35 cellular contexts compared by ENCODE assay signal in genomic region chr5:86403190-86403589, GRCh38.
"Had no signal": no experiment of that assay in that cellular context is flagged by ENCODE, and none has a peak within 500 bp of the region (broad histone marks: within the 10 kb centered on the region; RNA-seq: fewer than 3 reads in every experiment).

No MANE protein-coding gene starts in this region.

- H3K27ac ChIP-seq: adrenal gland, body of pancreas, brain microvascular endothelial cell, breast epithelium, VCaP had no signal

- H3K4me3 Mint-ChIP-seq: activated B cell treated with CpG ODN at 0.5 μM for 24 hours; activated CD4-positive, alpha-beta memory T cell treated with anti-CD3 and anti-CD28 coated beads for 36 hours; activated CD4-positive, alpha-beta T cell treated with anti-CD3 and anti-CD28 coated beads, Interleukin-2, amount 10 ng/mL, durations not matched to agents 24 days and 14 days; activated CD8-positive, alpha-beta T cell treated with anti-CD3 and anti-CD28 coated beads for 36 hours; activated naive CD4-positive, alpha-beta T cell treated with anti-CD3 and anti-CD28 coated beads for 36 hours; activated naive CD8-positive, alpha-beta T cell treated with anti-CD3 and anti-CD28 coated beads for 36 hours; activated T-cell treated with anti-CD3 and anti-CD28 coated beads, Interleukin-2, amount 50 U/mL, for 4 hours; activated T-cell treated with anti-CD3 and anti-CD28 coated beads, Interleukin-2, amount 50 U/mL, for 72 hours; activated T-helper 1 cell treated with anti-CD3 and anti-CD28 coated beads, Interleukin-12 subunit alpha, Interleukin-12 subunit beta, Interleukin-2, Interleukin-4 antibody, amounts not matched to agents 30 ng/mL and 10 ng/mL and 1 ng/mL, durations not matched to agents 14 hours and 24 hours and 36 hours; activated T-helper 17 cell treated with anti-CD3 and anti-CD28 coated beads, Interleukin-2, amount 50 U/mL, for 72 hours; T-helper 2 cell treated with Interferon-gamma antibody and Interleukin-4, amounts not matched to agents 5 μg/mL and 100 μg/mL, for 36 hours had no signal

- H3K27me3 Mint-ChIP-seq: activated B cell treated with CpG ODN at 0.5 μM for 24 hours; activated CD4-positive, alpha-beta memory T cell treated with anti-CD3 and anti-CD28 coated beads for 36 hours; activated CD4-positive, alpha-beta T cell treated with anti-CD3 and anti-CD28 coated beads, Interleukin-2, amount 10 ng/mL, durations not matched to agents 24 days and 14 days; activated CD8-positive, alpha-beta T cell treated with anti-CD3 and anti-CD28 coated beads for 36 hours; activated naive CD8-positive, alpha-beta T cell treated with anti-CD3 and anti-CD28 coated beads for 36 hours; activated T-helper 17 cell treated with anti-CD3 and anti-CD28 coated beads, Interleukin-2, amount 50 U/mL, for 72 hours had no signal

- H3K4me3 ChIP-seq: adrenal gland, body of pancreas, breast epithelium had no signal

- H3K36me3 Mint-ChIP-seq: activated CD4-positive, alpha-beta memory T cell treated with anti-CD3 and anti-CD28 coated beads for 36 hours; activated naive CD4-positive, alpha-beta T cell treated with anti-CD3 and anti-CD28 coated beads, Interleukin-2, amount 50 U/mL, for 72 hours; activated naive CD8-positive, alpha-beta T cell treated with anti-CD3 and anti-CD28 coated beads for 36 hours had no signal

- H3K4me1 ChIP-seq: adrenal gland, breast epithelium had no signal

- H3K9me3 Mint-ChIP-seq: activated CD4-positive, alpha-beta memory T cell treated with anti-CD3 and anti-CD28 coated beads for 36 hours; activated CD4-positive, alpha-beta T cell treated with anti-CD3 and anti-CD28 coated beads, Interleukin-2, amount 10 ng/mL, durations not matched to agents 24 days and 14 days; activated CD8-positive, alpha-beta T cell treated with anti-CD3 and anti-CD28 coated beads for 36 hours; activated naive CD4-positive, alpha-beta T cell treated with anti-CD3 and anti-CD28 coated beads for 36 hours; activated naive CD8-positive, alpha-beta T cell treated with anti-CD3 and anti-CD28 coated beads for 36 hours; activated T-cell treated with anti-CD3 and anti-CD28 coated beads, Interleukin-2, amount 50 U/mL, for 4 hours; activated T-cell treated with anti-CD3 and anti-CD28 coated beads, Interleukin-2, amount 50 U/mL, for 72 hours; activated T-helper 1 cell treated with anti-CD3 and anti-CD28 coated beads, Interleukin-12 subunit alpha, Interleukin-12 subunit beta, Interleukin-2, Interleukin-4 antibody, amounts not matched to agents 30 ng/mL and 10 ng/mL and 1 ng/mL, durations not matched to agents 14 hours and 24 hours and 36 hours; activated T-helper 17 cell treated with anti-CD3 and anti-CD28 coated beads, Interleukin-2, amount 50 U/mL, for 72 hours; T-helper 2 cell treated with Interferon-gamma antibody and Interleukin-4, amounts not matched to agents 5 μg/mL and 100 μg/mL, for 36 hours had no signal

- H3K36me3 ChIP-seq: adrenal gland, brain microvascular endothelial cell, breast epithelium had no signal

- FAIRE-seq: astrocyte, TTC549 had no signal

- H3K27ac Mint-ChIP-seq: activated B cell treated with CpG ODN at 0.5 μM for 24 hours; activated CD4-positive, alpha-beta memory T cell treated with anti-CD3 and anti-CD28 coated beads for 36 hours; activated CD4-positive, alpha-beta T cell treated with anti-CD3 and anti-CD28 coated beads, Interleukin-2, amount 10 ng/mL, durations not matched to agents 24 days and 14 days; activated CD8-positive, alpha-beta T cell treated with anti-CD3 and anti-CD28 coated beads for 36 hours; activated naive CD4-positive, alpha-beta T cell treated with anti-CD3 and anti-CD28 coated beads for 36 hours; activated naive CD4-positive, alpha-beta T cell treated with anti-CD3 and anti-CD28 coated beads, Interleukin-2, amount 50 U/mL, for 72 hours; activated naive CD8-positive, alpha-beta T cell treated with anti-CD3 and anti-CD28 coated beads for 36 hours; activated T-cell treated with anti-CD3 and anti-CD28 coated beads, Interleukin-2, amount 50 U/mL, for 72 hours; activated T-helper 1 cell treated with anti-CD3 and anti-CD28 coated beads, Interleukin-12 subunit alpha, Interleukin-12 subunit beta, Interleukin-2, Interleukin-4 antibody, amounts not matched to agents 30 ng/mL and 10 ng/mL and 1 ng/mL, durations not matched to agents 14 hours and 24 hours and 36 hours; activated T-helper 17 cell treated with anti-CD3 and anti-CD28 coated beads, Interleukin-2, amount 50 U/mL, for 72 hours; T-helper 2 cell treated with Interferon-gamma antibody and Interleukin-4, amounts not matched to agents 5 μg/mL and 100 μg/mL, for 36 hours had no signal

- DNase-seq: activated B cell treated with CpG ODN at 0.5 μM for 24 hours; activated CD4-positive, alpha-beta memory T cell treated with anti-CD3 and anti-CD28 coated beads for 36 hours; activated CD4-positive, alpha-beta T cell treated with anti-CD3 and anti-CD28 coated beads for 4 hours; activated CD4-positive, alpha-beta T cell treated with anti-CD3 and anti-CD28 coated beads, Interleukin-2, amount 10 ng/mL, durations not matched to agents 24 days and 14 days; activated CD4-positive, alpha-beta T cell treated with anti-CD3 and anti-CD28 coated beads, Interleukin-2, amount 50 U/mL, for 1 hour; activated CD4-positive, alpha-beta T cell treated with anti-CD3 and anti-CD28 coated beads, Interleukin-2, amount 50 U/mL, for 4 hours; activated CD4-positive, CD25-positive, alpha-beta regulatory T cell treated with anti-CD3 and anti-CD28 coated beads, Interleukin-2, amount 50 U/mL, for 72 hours; activated CD8-positive, alpha-beta memory T cell treated with anti-CD3 and anti-CD28 coated beads, Interleukin-2, amount 50 U/mL, for 4 hours; activated CD8-positive, alpha-beta T cell treated with anti-CD3 and anti-CD28 coated beads for 36 hours; activated effector memory CD4-positive, alpha-beta T cell treated with anti-CD3 and anti-CD28 coated beads, Interleukin-2, amount 50 U/mL, for 16 hours; activated gamma-delta T cell treated with Interleukin-2 at 50 U/mL for 16 hours; activated naive CD4-positive, alpha-beta T cell; activated naive CD4-positive, alpha-beta T cell treated with anti-CD3 and anti-CD28 coated beads for 36 hours; activated naive CD4-positive, alpha-beta T cell treated with anti-CD3 and anti-CD28 coated beads, Interleukin-2, amount 50 U/mL, for 16 hours; activated naive CD8-positive, alpha-beta T cell treated with anti-CD3 and anti-CD28 coated beads for 36 hours; activated T-cell treated with anti-CD3 and anti-CD28 coated beads for 4 hours; activated T-cell treated with anti-CD3 and anti-CD28 coated beads, Interleukin-2, amount 50 U/mL, for 1 hour; activated T-cell treated with anti-CD3 and anti-CD28 coated beads, Interleukin-2, amount 50 U/mL, for 4 hours; activated T-cell treated with anti-CD3 and anti-CD28 coated beads, Interleukin-2, amount 50 U/mL, for 72 hours; adrenal gland; amniotic stem cell; aorta; body of pancreas; brain microvascular endothelial cell; central memory CD4-positive, alpha-beta T cell; T-helper 2 cell; T-helper 9 cell had no signal

- ATAC-seq: activated CD8-positive, alpha-beta T cell treated with anti-CD3 and anti-CD28 coated beads for 36 hours; activated naive CD4-positive, alpha-beta T cell treated with anti-CD3 and anti-CD28 coated beads, Interleukin-2, amount 50 U/mL, for 72 hours; activated T-cell treated with anti-CD3 and anti-CD28 coated beads, Interleukin-2, amount 50 U/mL, for 4 hours; activated T-cell treated with anti-CD3 and anti-CD28 coated beads, Interleukin-2, amount 50 U/mL, for 72 hours; activated T-helper 17 cell treated with anti-CD3 and anti-CD28 coated beads, Interleukin-2, amount 50 U/mL, for 72 hours; body of pancreas had no signal

- H3K4me1 Mint-ChIP-seq: activated B cell treated with CpG ODN at 0.5 μM for 24 hours; activated CD4-positive, alpha-beta T cell treated with anti-CD3 and anti-CD28 coated beads, Interleukin-2, amount 10 ng/mL, durations not matched to agents 24 days and 14 days; activated naive CD8-positive, alpha-beta T cell treated with anti-CD3 and anti-CD28 coated beads for 36 hours; activated T-helper 17 cell treated with anti-CD3 and anti-CD28 coated beads, Interleukin-2, amount 50 U/mL, for 72 hours had no signal

- H3K27me3 ChIP-seq: adrenal gland, body of pancreas, brain microvascular endothelial cell, breast epithelium had no signal

- H3K9me3 ChIP-seq: adrenal gland, body of pancreas, breast epithelium had no signal
